Comparison of ENCODE assay signal across 9 cellular contexts in genomic region chr12:45732936-45733335, GRCh38. TPM values are rescaled to one million over a fixed set of nuclear protein-coding genes. Genes with fewer than 3 reads are reported as not detected.
A peak's percentile ranks its signal among the peaks of the same experiment; 100 is the strongest.
DNase-seq lines count a peak whose midpoint lies in the region; ATAC-seq, FAIRE-seq and TF ChIP-seq lines count a peak whose summit lies in the region.
"Had no signal": no experiment of that assay in that cellular context is flagged by ENCODE, and none has a peak within 500 bp of the region (broad histone marks: within the 10 kb centered on the region; RNA-seq: fewer than 3 reads in every experiment).

No MANE protein-coding gene starts in this region.

- no peak for FAIRE-seq in keratinocyte (lab: Jason Lieb, UNC)
- FAIRE-seq in small intestine (lab: Jason Lieb, UNC): no peak

- TF ChIP-seq POLR2A in suprapubic skin (IDR thresholded peaks at IDR 0.05): no peak

- H3K27ac ChIP-seq in keratinocyte (ENCODE audit: control insufficient read depth, insufficient read depth, low read length) (no peak overlapping the region), suprapubic skin (peak overlapping the region; percentile 16), small intestine (ENCODE audit: low read depth in 1 of 2, low read length in 1 of 2) (no peak overlapping the region)

- no peak overlapping the region for H2AFZ ChIP-seq in keratinocyte (ENCODE audit: control insufficient read depth, low read length)

- no peak for TF ChIP-seq CTCF in activated CD8-positive, alpha-beta T cell treated with anti-CD3 and anti-CD28 coated beads for 36 hours (IDR thresholded peaks at IDR 0.05)
- TF ChIP-seq CTCF in keratinocyte (optimal IDR thresholded peaks at IDR 0.05 in 1 of 3, IDR thresholded peaks at IDR 0.05 in 1 of 3, conservative IDR thresholded peaks at IDR 0.05 in 1 of 3; ENCODE audit: extremely low read depth in 1 of 3, insufficient read depth in 2 of 3, low read length in 3 of 3) (no peak), suprapubic skin (IDR thresholded peaks at IDR 0.05) (no peak)

- H3K4me1 ChIP-seq in keratinocyte (ENCODE audit: control insufficient read depth, extremely low read depth, insufficient read depth, low read length) (peaks cover 7% of the 10 kb centered on the region), suprapubic skin (peaks cover 40% of the 10 kb centered on the region), small intestine (ENCODE audit: control insufficient read depth in 2 of 2, insufficient read depth in 1 of 2, low read depth in 1 of 2, low read length in 1 of 2) (no peaks in the 10 kb centered on the region)

- H3K79me2 ChIP-seq in keratinocyte (ENCODE audit: control insufficient read depth, insufficient read depth, low read length): peaks cover 71% of the 10 kb centered on the region

- H3K27me3 ChIP-seq in keratinocyte (ENCODE audit: control insufficient read depth, extremely low read depth, insufficient read depth, low read length) (no peaks in the 10 kb centered on the region), suprapubic skin (no peaks in the 10 kb centered on the region), small intestine (ENCODE audit: control insufficient read depth in 2 of 2, insufficient read depth in 2 of 2, low read length in 2 of 2) (no peaks in the 10 kb centered on the region)

- H3K4me1 Mint-ChIP-seq in activated CD4-positive, alpha-beta T cell treated with anti-CD3 and anti-CD28 coated beads, Interleukin-2, amount 10 ng/mL, durations not matched to agents 24 days and 14 days: peaks cover 30% of the 10 kb centered on the region
- H3K4me1 Mint-ChIP-seq in activated CD8-positive, alpha-beta T cell treated with anti-CD3 and anti-CD28 coated beads for 36 hours (ENCODE audit: low read depth): peaks cover 42% of the 10 kb centered on the region

- peak overlapping the region; percentile 79 for H3K4me3 Mint-ChIP-seq in activated CD4-positive, alpha-beta T cell treated with anti-CD3 and anti-CD28 coated beads, Interleukin-2, amount 10 ng/mL, durations not matched to agents 24 days and 14 days
- H3K4me3 Mint-ChIP-seq in activated CD8-positive, alpha-beta T cell treated with anti-CD3 and anti-CD28 coated beads for 36 hours: peak overlapping the region; percentile 68

- H3K4me3 ChIP-seq in keratinocyte (ENCODE audit: control insufficient read depth in 2 of 3, extremely low read depth in 1 of 3, insufficient read depth in 2 of 3, low read depth in 1 of 3, low read length in 3 of 3) (peak overlapping the region in 1 of 3 experiments; percentile 68), suprapubic skin (peak overlapping the region; percentile 88), small intestine (ENCODE audit: low read depth in 1 of 2, low read length in 2 of 2) (no peak overlapping the region)

- no peaks in the 10 kb centered on the region for H3K27me3 Mint-ChIP-seq in activated CD4-positive, alpha-beta T cell treated with anti-CD3 and anti-CD28 coated beads, Interleukin-2, amount 10 ng/mL, durations not matched to agents 24 days and 14 days
- no peaks in the 10 kb centered on the region for H3K27me3 Mint-ChIP-seq in activated CD8-positive, alpha-beta T cell treated with anti-CD3 and anti-CD28 coated beads for 36 hours

- dilution Hi-C loops in keratinocyte (cut with MboI; ENCODE audit: extremely low pct_ligation_motif_present, low sequenced_read_pairs): no loop called here

- peaks cover 44% of the 10 kb centered on the region for H3K36me3 Mint-ChIP-seq in activated CD4-positive, alpha-beta T cell treated with anti-CD3 and anti-CD28 coated beads, Interleukin-2, amount 10 ng/mL, durations not matched to agents 24 days and 14 days (ENCODE audit: low read depth)
- peaks cover 38% of the 10 kb centered on the region for H3K36me3 Mint-ChIP-seq in activated CD8-positive, alpha-beta T cell treated with anti-CD3 and anti-CD28 coated beads for 36 hours (ENCODE audit: low read depth)

- CTCF ChIA-PET in activated CD8-positive, alpha-beta T cell treated with anti-CD3 and anti-CD28 coated beads for 36 hours (lab: Charles Lee): interaction anchor here (1.0 kb wide), 1 partner anchor 76 kb away, joined by 3 read pairs; no protein-coding TSS in a partner anchor

- DNase-seq in activated CD4-positive, alpha-beta T cell treated with anti-CD3 and anti-CD28 coated beads, Interleukin-2, amount 10 ng/mL, durations not matched to agents 24 days and 14 days: no peak
- DNase-seq in activated CD4-positive, alpha-beta T cell treated with anti-CD3 and anti-CD28 coated beads for 48 hours: no peak
- no peak for DNase-seq in activated CD8-positive, alpha-beta T cell treated with anti-CD3 and anti-CD28 coated beads for 36 hours
- DNase-seq in keratinocyte (ENCODE audit: low read depth, low spot score) (no peak), suprapubic skin (ENCODE audit: low spot score in 2 of 2) (no peak), small intestine (no peak)
- no peak for DNase-seq in activated naive CD4-positive, alpha-beta T cell treated with anti-CD3 and anti-CD28 coated beads, Interleukin-2, amount 50 U/mL, for 16 hours

- no peaks in the 10 kb centered on the region for H3K9me3 Mint-ChIP-seq in activated CD4-positive, alpha-beta T cell treated with anti-CD3 and anti-CD28 coated beads, Interleukin-2, amount 10 ng/mL, durations not matched to agents 24 days and 14 days
- peaks cover 4% of the 10 kb centered on the region for H3K9me3 Mint-ChIP-seq in activated CD8-positive, alpha-beta T cell treated with anti-CD3 and anti-CD28 coated beads for 36 hours

- peak overlapping the region; percentile 65 for H3K27ac Mint-ChIP-seq in activated CD4-positive, alpha-beta T cell treated with anti-CD3 and anti-CD28 coated beads, Interleukin-2, amount 10 ng/mL, durations not matched to agents 24 days and 14 days
- peak overlapping the region; percentile 79 for H3K27ac Mint-ChIP-seq in activated CD8-positive, alpha-beta T cell treated with anti-CD3 and anti-CD28 coated beads for 36 hours

- ATAC-seq in activated CD8-positive, alpha-beta T cell treated with anti-CD3 and anti-CD28 coated beads for 36 hours: no peak
- ATAC-seq in GM19351 (IDR thresholded peaks at IDR 0.05; ENCODE audit: unreplicated experiment): no peak
- ATAC-seq: left lobe of liver had no signal

- no peaks in the 10 kb centered on the region for H3K9me1 ChIP-seq in keratinocyte (ENCODE audit: control insufficient read depth, extremely low read depth, insufficient read depth, low read length)

- H3K36me3 ChIP-seq in keratinocyte (ENCODE audit: control insufficient read depth in 2 of 2, extremely low read depth in 1 of 2, insufficient read depth in 2 of 2, low read length in 2 of 2) (peaks cover 0 to 4% of the 10 kb centered on the region in 2 experiments), suprapubic skin (no peaks in the 10 kb centered on the region), small intestine (ENCODE audit: control insufficient read depth in 2 of 2, insufficient read depth in 2 of 2, low read length in 2 of 2) (peaks cover 0 to 5% of the 10 kb centered on the region in 2 donors)

- peak overlapping the region; percentile 85 for H3K4me2 ChIP-seq in keratinocyte (ENCODE audit: control insufficient read depth, extremely low read depth, insufficient read depth, low read depth, low read length)

- H3K9ac ChIP-seq in keratinocyte (ENCODE audit: control insufficient read depth, extremely low read depth, insufficient read depth, low read length): no peak overlapping the region

- TF ChIP-seq EP300 in suprapubic skin (IDR thresholded peaks at IDR 0.05): no peak

- no peaks in the 10 kb centered on the region for H4K20me1 ChIP-seq in keratinocyte (ENCODE audit: control insufficient read depth, extremely low read depth, insufficient read depth, low read length)

- POLR2A ChIA-PET in activated CD8-positive, alpha-beta T cell treated with anti-CD3 and anti-CD28 coated beads for 36 hours (lab: Charles Lee): no interaction called here

- intact Hi-C loops in activated CD4-positive, alpha-beta T cell treated with anti-CD3 and anti-CD28 coated beads, Interleukin-2, amount 10 ng/mL, durations not matched to agents 24 days and 14 days (cut with micrococcal nuclease): no loop called here
- intact Hi-C loops in activated CD8-positive, alpha-beta T cell treated with anti-CD3 and anti-CD28 coated beads for 36 hours (cut with micrococcal nuclease): no loop called here

- H3K9me3 ChIP-seq in keratinocyte (ENCODE audit: control insufficient read depth, low read depth, low read length) (no peaks in the 10 kb centered on the region), suprapubic skin (no peaks in the 10 kb centered on the region), small intestine (ENCODE audit: control insufficient read depth, low read depth) (no peaks in the 10 kb centered on the region)

RNA-seq across cellular contexts. Expression of gene ARID2, which starts 3.4 kb away (rescaled TPM):
- total RNA-seq in activated CD4-positive, alpha-beta T cell treated with anti-CD3 and anti-CD28 coated beads, Interleukin-2, amount 10 ng/mL, durations not matched to agents 24 days and 14 days: 36.4 and 37.8 TPM in 2 replicates
- 10 to 100 TPM; 33.2 to 33.4 TPM for total RNA-seq in activated CD8-positive, alpha-beta T cell treated with anti-CD3 and anti-CD28 coated beads for 36 hours
- polyA plus RNA-seq in keratinocyte (12.6 to 16.3 TPM (median 15.1 TPM) in 3 replicates), small intestine (1 to 10 TPM; 5.1 to 6.7 (median 5.3) TPM)
- polyA plus RNA-seq in keratinocyte (2011; ENCODE audit: low read depth): 7.5 TPM
- polyA plus RNA-seq in keratinocyte (2011; cell fraction: cytosol; rRNA removed): 4.7 and 11.1 TPM in 2 replicates
- 23.6 and 24.8 TPM in 2 replicates for polyA plus RNA-seq in keratinocyte (2011; cell fraction: nucleus; rRNA removed)
- 8.1 and 8.3 TPM in 2 replicates for polyA plus RNA-seq in keratinocyte (2012; ENCODE audit: low replicate concordance)
- 18.9 to 76.7 TPM (median 48.9 TPM) in 3 replicates for polyA minus RNA-seq in keratinocyte
- polyA minus RNA-seq in keratinocyte (2011; cell fraction: cytosol; rRNA and poly(A)+ RNA removed): 13.4 TPM
- polyA minus RNA-seq in keratinocyte (2011; cell fraction: nucleus; rRNA and poly(A)+ RNA removed): 50.5 and 92.6 TPM in 2 replicates
- 10 to 100 TPM; 32.1 to 79.1 (median 41.5) TPM for total RNA-seq in suprapubic skin
